1 cellular context compared by ENCODE assay signal in the genomic region with DNA sequence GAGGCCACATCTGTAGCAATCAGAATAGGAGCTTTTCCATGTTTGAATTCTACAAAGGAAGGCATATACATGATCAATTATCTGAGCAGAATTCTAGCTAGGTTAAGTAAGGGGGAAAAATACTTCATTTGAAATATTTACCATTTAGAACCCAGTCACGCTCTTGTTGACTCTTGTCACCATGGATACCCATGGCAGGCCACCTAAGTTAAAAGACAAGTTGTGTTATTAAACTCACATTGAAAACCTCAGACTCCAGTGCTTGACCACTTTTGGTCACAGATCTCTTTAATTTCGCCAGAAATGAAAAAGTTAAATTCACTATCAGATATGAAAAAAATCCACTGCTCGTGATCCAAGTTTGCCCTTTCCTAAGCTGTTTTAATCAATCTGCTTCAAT.
A peak's percentile ranks its signal among the peaks of the same experiment; 100 is the strongest.
TF ChIP-seq lines count a peak whose summit lies in the region.

No MANE protein-coding gene starts in this region.

TF ChIP-seq in K562, 482 proteins besides CTCF, POLR2A, EP300 and RAD21:
- peak; percentile 11 for TF ChIP-seq PRPF4 (IDR thresholded peaks at IDR 0.05; ENCODE audit: insufficient read depth, low read depth, low read length, poor library complexity, severe bottlenecking)
- TF ChIP-seq HMGN3 (IDR thresholded peaks at IDR 0.05; ENCODE audit: borderline replicate concordance, extremely low read depth, insufficient read length, low read depth, low read length): no peak
- TF ChIP-seq, protein P1, sequence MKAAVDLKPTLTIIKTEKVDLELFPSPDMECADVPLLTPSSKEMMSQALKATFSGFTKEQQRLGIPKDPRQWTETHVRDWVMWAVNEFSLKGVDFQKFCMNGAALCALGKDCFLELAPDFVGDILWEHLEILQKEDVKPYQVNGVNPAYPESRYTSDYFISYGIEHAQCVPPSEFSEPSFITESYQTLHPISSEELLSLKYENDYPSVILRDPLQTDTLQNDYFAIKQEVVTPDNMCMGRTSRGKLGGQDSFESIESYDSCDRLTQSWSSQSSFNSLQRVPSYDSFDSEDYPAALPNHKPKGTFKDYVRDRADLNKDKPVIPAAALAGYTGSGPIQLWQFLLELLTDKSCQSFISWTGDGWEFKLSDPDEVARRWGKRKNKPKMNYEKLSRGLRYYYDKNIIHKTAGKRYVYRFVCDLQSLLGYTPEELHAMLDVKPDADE (conservative IDR thresholded peaks at IDR 0.05; ENCODE audit: control insufficient read depth, low read depth, low read length): no peak
- no peak for TF ChIP-seq U2AF1 (optimal IDR thresholded peaks at IDR 0.05; ENCODE audit: low read depth, low read length)
- TF ChIP-seq TEAD2 (tag; IDR thresholded peaks at IDR 0.05): no peak
- TF ChIP-seq HNRNPL (IDR thresholded peaks at IDR 0.05; ENCODE audit: low read depth, low read length): 0 out of 2 replicates have a peak, but pooled peaks have one; percentile 31
- peak; percentile 31 for TF ChIP-seq RBFOX2 (IDR thresholded peaks at IDR 0.05; ENCODE audit: low read depth, low read length)
- TF ChIP-seq, protein P2, sequence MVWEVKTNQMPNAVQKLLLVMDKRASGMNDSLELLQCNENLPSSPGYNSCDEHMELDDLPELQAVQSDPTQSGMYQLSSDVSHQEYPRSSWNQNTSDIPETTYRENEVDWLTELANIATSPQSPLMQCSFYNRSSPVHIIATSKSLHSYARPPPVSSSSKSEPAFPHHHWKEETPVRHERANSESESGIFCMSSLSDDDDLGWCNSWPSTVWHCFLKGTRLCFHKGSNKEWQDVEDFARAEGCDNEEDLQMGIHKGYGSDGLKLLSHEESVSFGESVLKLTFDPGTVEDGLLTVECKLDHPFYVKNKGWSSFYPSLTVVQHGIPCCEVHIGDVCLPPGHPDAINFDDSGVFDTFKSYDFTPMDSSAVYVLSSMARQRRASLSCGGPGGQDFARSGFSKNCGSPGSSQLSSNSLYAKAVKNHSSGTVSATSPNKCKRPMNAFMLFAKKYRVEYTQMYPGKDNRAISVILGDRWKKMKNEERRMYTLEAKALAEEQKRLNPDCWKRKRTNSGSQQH (CRISPR knock-in tag; IDR thresholded peaks at IDR 0.05): no peak
- no peak for TF ChIP-seq XRCC4 (IDR thresholded peaks at IDR 0.05; ENCODE audit: extremely low read depth, insufficient read depth, insufficient read length)
- TF ChIP-seq, protein P3, sequence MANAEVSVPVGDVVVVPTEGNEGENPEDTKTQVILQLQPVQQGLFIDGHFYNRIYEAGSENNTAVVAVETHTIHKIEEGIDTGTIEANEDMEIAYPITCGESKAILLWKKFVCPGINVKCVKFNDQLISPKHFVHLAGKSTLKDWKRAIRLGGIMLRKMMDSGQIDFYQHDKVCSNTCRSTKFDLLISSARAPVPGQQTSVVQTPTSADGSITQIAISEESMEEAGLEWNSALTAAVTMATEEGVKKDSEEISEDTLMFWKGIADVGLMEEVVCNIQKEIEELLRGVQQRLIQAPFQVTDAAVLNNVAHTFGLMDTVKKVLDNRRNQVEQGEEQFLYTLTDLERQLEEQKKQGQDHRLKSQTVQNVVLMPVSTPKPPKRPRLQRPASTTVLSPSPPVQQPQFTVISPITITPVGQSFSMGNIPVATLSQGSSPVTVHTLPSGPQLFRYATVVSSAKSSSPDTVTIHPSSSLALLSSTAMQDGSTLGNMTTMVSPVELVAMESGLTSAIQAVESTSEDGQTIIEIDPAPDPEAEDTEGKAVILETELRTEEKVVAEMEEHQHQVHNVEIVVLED (CRISPR knock-in tag; IDR thresholded peaks at IDR 0.05): no peak
- TF ChIP-seq RFX1 (IDR thresholded peaks at IDR 0.05): peak; percentile 53
- TF ChIP-seq, protein P4, sequence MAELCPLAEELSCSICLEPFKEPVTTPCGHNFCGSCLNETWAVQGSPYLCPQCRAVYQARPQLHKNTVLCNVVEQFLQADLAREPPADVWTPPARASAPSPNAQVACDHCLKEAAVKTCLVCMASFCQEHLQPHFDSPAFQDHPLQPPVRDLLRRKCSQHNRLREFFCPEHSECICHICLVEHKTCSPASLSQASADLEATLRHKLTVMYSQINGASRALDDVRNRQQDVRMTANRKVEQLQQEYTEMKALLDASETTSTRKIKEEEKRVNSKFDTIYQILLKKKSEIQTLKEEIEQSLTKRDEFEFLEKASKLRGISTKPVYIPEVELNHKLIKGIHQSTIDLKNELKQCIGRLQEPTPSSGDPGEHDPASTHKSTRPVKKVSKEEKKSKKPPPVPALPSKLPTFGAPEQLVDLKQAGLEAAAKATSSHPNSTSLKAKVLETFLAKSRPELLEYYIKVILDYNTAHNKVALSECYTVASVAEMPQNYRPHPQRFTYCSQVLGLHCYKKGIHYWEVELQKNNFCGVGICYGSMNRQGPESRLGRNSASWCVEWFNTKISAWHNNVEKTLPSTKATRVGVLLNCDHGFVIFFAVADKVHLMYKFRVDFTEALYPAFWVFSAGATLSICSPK (IDR thresholded peaks at IDR 0.05; ENCODE audit: borderline replicate concordance): no peak
TF ChIP-seq in K562: peak in this region for 4.
